In the genomic region with DNA sequence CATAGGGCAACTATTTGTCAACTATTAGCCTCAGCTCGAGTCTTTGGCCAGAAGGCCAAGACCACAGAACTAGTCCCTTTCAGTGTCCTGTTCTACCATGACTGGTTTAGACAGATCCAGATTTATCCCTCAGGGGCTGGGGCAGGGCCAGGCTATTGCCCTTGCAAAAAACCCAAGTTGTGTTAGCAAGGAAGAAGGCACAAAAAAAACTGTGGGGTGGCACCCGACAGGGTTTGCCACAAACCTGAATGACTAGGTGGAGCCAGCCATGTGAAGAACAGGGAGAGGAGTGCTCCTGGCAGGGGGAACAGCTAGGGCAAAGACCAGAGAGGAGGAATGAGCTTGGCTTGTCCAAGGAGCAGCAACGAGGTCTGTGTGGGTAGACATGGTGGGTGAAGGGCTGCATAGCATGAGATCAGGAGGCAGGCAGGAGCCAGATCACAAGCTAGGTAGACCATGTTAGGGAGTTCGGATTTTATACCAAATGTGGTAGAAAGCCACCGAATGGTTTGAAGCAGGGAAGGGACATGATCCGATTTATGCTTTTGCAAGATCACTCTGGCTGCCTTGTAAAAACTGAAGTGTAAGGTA, we compare ENCODE assay signal across 19 cellular contexts. TPM values are rescaled to one million over a fixed set of nuclear protein-coding genes. Genes with fewer than 3 reads are reported as not detected.
"Had no signal": no experiment of that assay in that cellular context is flagged by ENCODE, and none has a peak within 500 bp of the region (broad histone marks: within the 10 kb centered on the region; RNA-seq: fewer than 3 reads in every experiment).

No MANE protein-coding gene starts in this region.

- H3K4me3 ChIP-seq: lower lobe of right lung, SJCRH30, spleen had no signal

- H3K9me3 ChIP-seq: lower lobe of right lung, neutrophil, SJCRH30, spleen had no signal

- H3K27ac ChIP-seq: lower lobe of right lung, SJCRH30, spleen had no signal

- DNase-seq: activated CD4-positive, alpha-beta memory T cell treated with anti-CD3 and anti-CD28 coated beads, Interleukin-2, amount 10 ng/mL, durations not matched to agents 7 days and 5 days; activated CD4-positive, alpha-beta T cell treated with anti-CD3 and anti-CD28 coated beads for 1 hour; activated naive CD4-positive, alpha-beta T cell treated with anti-CD3 and anti-CD28 coated beads for 36 hours; central memory CD4-positive, alpha-beta T cell; cortex of kidney; effector memory CD4-positive, alpha-beta T cell; erythroblast; lower lobe of right lung; midbrain; naive thymus-derived CD8-positive, alpha-beta T cell; SJCRH30; spleen; stimulated activated CD4-positive, alpha-beta T cell treated with anti-CD3 and anti-CD28 coated beads, Interleukin-1b, Interleukin-23, amount 100 ng/mL, for 48 hours; SW 1271; T-helper 9 cell had no signal

- H3K36me3 ChIP-seq: lower lobe of right lung, neutrophil, SJCRH30, spleen had no signal

- ATAC-seq: naive thymus-derived CD8-positive, alpha-beta T cell; stimulated activated memory B cell treated with anti-CD40 and anti-IgM and Interleukin-4, amounts not matched to agents 10 μg/mL and 1 μg/mL and 100 μg/mL, for 72 hours had no signal

- H3K27me3 ChIP-seq: neutrophil had no signal

RNA-seq across cellular contexts. Expression of gene DCST1, which starts 4.3 kb away (rescaled TPM):
- total RNA-seq: activated CD4-positive, alpha-beta memory T cell treated with anti-CD3 and anti-CD28 coated beads, Interleukin-2, amount 10 ng/mL, durations not matched to agents 7 days and 5 days; activated naive CD4-positive, alpha-beta T cell treated with anti-CD3 and anti-CD28 coated beads for 36 hours; activated T-helper 1 cell treated with anti-CD3 and anti-CD28 coated beads, Interleukin-12 subunit alpha, Interleukin-12 subunit beta, Interleukin-2, Interleukin-4 antibody, amounts not matched to agents 30 ng/mL and 10 ng/mL and 1 ng/mL, durations not matched to agents 14 hours and 24 hours and 36 hours; fibroblast of villous mesenchyme; lower lobe of right lung; naive thymus-derived CD8-positive, alpha-beta T cell; SJCRH30; spleen had no signal
- polyA plus RNA-seq: naive thymus-derived CD8-positive, alpha-beta T cell; spleen had no signal

RNA-seq across cellular contexts. Expression of gene DCST2, which starts 4.4 kb away (rescaled TPM):
- total RNA-seq: fibroblast of villous mesenchyme, SJCRH30 had no signal
- polyA plus RNA-seq: naive thymus-derived CD8-positive, alpha-beta T cell had no signal
